In the genomic region with DNA sequence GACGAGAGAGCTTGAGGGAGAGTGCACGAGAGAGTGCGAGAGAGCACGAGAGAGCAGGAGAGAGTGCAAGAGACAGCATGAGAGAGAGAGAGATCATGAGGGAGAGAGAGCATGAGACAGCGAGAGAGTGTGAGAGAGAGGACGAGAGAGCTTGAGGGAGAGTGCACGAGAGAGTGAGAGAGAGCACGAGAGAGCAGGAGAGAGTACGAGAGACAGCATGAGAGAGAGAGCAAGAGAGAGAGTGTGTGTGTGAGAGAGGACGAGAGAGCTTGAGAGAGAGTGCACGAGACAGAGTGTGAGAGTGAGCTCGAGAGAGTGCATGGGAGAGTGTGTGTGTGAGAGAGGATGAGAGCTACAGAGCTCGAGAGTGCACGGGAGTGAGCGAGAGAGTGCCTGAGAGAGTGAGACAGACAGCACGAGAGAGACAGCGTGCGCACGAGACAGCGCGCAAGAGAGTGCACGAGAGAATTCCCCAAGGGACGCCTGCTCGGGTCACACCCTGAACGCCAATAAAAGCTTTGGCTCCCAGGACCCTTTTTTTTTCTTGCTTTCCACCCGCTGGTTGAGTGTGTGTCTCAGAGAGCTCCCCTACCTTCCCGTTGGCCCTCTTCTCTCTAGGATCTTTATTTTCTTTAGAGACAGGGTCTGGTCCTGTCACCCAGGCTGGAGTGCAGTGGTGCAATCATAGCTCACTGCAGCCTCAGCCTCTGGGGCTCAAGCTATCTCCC, we compare ENCODE assay signal across 8 cellular contexts. TPM values are rescaled to one million over a fixed set of nuclear protein-coding genes. Genes with fewer than 3 reads are reported as not detected.
DNase-seq lines count a peak whose midpoint lies in the region; ATAC-seq, FAIRE-seq and TF ChIP-seq lines count a peak whose summit lies in the region.

No MANE protein-coding gene starts in this region.

- DNase-seq in GM12878 (ENCODE audit: low read depth, low spot score) (no peak), natural killer cell (no peak), nucleus accumbens (lab: John Stamatoyannopoulos, UW) (no peak), NCI-H2227 treated with DMSO at 0.1 percent for 48 hours (lab: John Stamatoyannopoulos, UW) (no peak), NCI-H226 (no peak), SKM-1 (lab: John Stamatoyannopoulos, UW; ENCODE audit: unreplicated experiment) (no peak)

- H3K4me2 ChIP-seq in GM12878 (ENCODE audit: control insufficient read depth, insufficient read depth), result peak overlapping the region; percentile 93

- BruUV-seq in GM12878 (replicated peaks; lab: Mats Ljungman, UMichigan), result no TSS peak

- CTCF ChIA-PET in GM12878 (lab: Yijun Ruan, JAX), result interaction anchor here (0.7 to 1.8 kb wide), 14 partner anchors 10 to 151 kb away, joined by 3 to 10 read pairs (median 5); no protein-coding TSS in a partner anchor

- H3K79me2 ChIP-seq in GM12878 (ENCODE audit: control insufficient read depth, insufficient read depth, low read length), result peaks cover 77% of the 10 kb centered on the region

- H3K9ac ChIP-seq in GM12878 (ENCODE audit: control insufficient read depth, insufficient read depth, low read length), result peak overlapping the region; percentile 99

- no peaks in the 10 kb centered on the region; the same call in 2 of the 3 replicates for H3K9me3 ChIP-seq in GM12878 (replicated peaks; ENCODE audit: control insufficient read depth, insufficient read depth, low read length)

- TF ChIP-seq RAD21 in GM12878 (IDR thresholded peaks at IDR 0.05; ENCODE audit: insufficient read depth, low read depth, low read length), result no peak

- H4K20me1 ChIP-seq in GM12878 (ENCODE audit: control insufficient read depth, insufficient read depth), result no peaks in the 10 kb centered on the region

- 49% methylated on average over 27 of the region's 27 CpGs for WGBS in GM12878 (ENCODE audit: insufficient coverage, insufficient replicate concordance, low lambda C conversion rate, missing lambda C conversion rate)

- TF ChIP-seq EP300 in GM12878 (IDR thresholded peaks at IDR 0.05; ENCODE audit: borderline replicate concordance in 1 of 2, control insufficient read depth in 1 of 2, low read depth in 2 of 2, low read length in 2 of 2), result peak in 1 of 2 experiments; percentile 69; a peak in 2 of 4 replicates

- peak; percentile 65; the same call in 1 of the 2 replicates for TF ChIP-seq POLR2A in GM12878 (IDR thresholded peaks at IDR 0.05; ENCODE audit: low read depth, low read length)

- FAIRE-seq in GM12878 (lab: Jason Lieb, UNC), result peak; percentile 13

- POLR2A ChIA-PET in GM12878 (lab: Charles Lee), result interaction anchor here (0.6 to 5.8 kb wide), 22 partner anchors 9 to 150 kb away, joined by 3 to 46 read pairs (median 4); a partner anchor contains a TSS

- peaks cover 11 to 21% of the 10 kb centered on the region in 2 experiments; a peak in 3 of 4 replicates for H3K36me3 ChIP-seq in GM12878 (ENCODE audit: control insufficient read depth in 2 of 2, insufficient read depth in 2 of 2, low read length in 1 of 2)

- H3K27me3 Mint-ChIP-seq in IgD-negative memory B cell (peaks cover 13% of the 10 kb centered on the region), natural killer cell (ENCODE audit: low read depth in 2 of 2) (peaks cover 51 to 53% of the 10 kb centered on the region in 2 donors)

- peaks cover 24 to 38% (median 33%) of the 10 kb centered on the region in 3 donors for H3K4me1 Mint-ChIP-seq in IgD-negative memory B cell
- peaks cover 19 to 42% of the 10 kb centered on the region in 2 donors for H3K4me1 Mint-ChIP-seq in natural killer cell

- H3K27me3 ChIP-seq in GM12878 (replicated peaks in 1 of 2; ENCODE audit: control insufficient read depth in 2 of 2, insufficient read depth in 2 of 2, low read length in 1 of 2), result no peaks in the 10 kb centered on the region

- peak overlapping the region; percentile 93 for H3K27ac ChIP-seq in GM12878 (ENCODE audit: control insufficient read depth, insufficient read depth)

- H3K4me3 Mint-ChIP-seq in IgD-negative memory B cell (peak overlapping the region; percentile 86 to 96 (median 93)), natural killer cell (peak overlapping the region; percentile 28)

- ATAC-seq in GM12878, result peak; percentile 34
- peak in 2 of 3 donors; percentile 28 to 36 for ATAC-seq in natural killer cell

- H3K9me3 Mint-ChIP-seq in IgD-negative memory B cell, result no peaks in the 10 kb centered on the region
- H3K9me3 Mint-ChIP-seq in natural killer cell, result no peaks in the 10 kb centered on the region

- RAD21 ChIA-PET in GM12878 (lab: Charles Lee; ENCODE audit: unreplicated experiment), result interaction anchor here (0.8 to 3.1 kb wide), 20 partner anchors 8 to 276 kb away, joined by 3 to 26 read pairs (median 6); a partner anchor contains a TSS

- peaks cover 7% of the 10 kb centered on the region for H3K4me1 ChIP-seq in GM12878 (ENCODE audit: control insufficient read depth, insufficient read depth, low read length)

- SMC1A ChIA-PET in GM12878 (lab: Charles Lee; ENCODE audit: uncharacterized antibody, unreplicated experiment), result interaction anchor here (0.6 to 8.7 kb wide), 21 partner anchors 9 to 275 kb away, joined by 3 to 100 read pairs (median 5); a partner anchor contains a TSS

- H3K4me3 ChIP-seq in GM08714 (ENCODE audit: low read length), result peak overlapping the region; percentile 97; the same call in 1 of the 2 replicates
- H3K4me3 ChIP-seq in GM12878, result peak overlapping the region; percentile 100

- no peak overlapping the region for H2AFZ ChIP-seq in GM12878 (ENCODE audit: control insufficient read depth, low read depth, low read length)

- in situ Hi-C loops in GM12878 (cut with MboI), result no loop called here

- peak overlapping the region; percentile 93 to 98 (median 96) for H3K27ac Mint-ChIP-seq in IgD-negative memory B cell
- H3K27ac Mint-ChIP-seq in natural killer cell, result no peak overlapping the region

- TF ChIP-seq CTCF in GM12878 (IDR thresholded peaks at IDR 0.05 in 2 of 3, conservative IDR thresholded peaks at IDR 0.05 in 1 of 3; ENCODE audit: control insufficient read depth in 2 of 3, extremely low read depth in 1 of 3, insufficient read depth in 1 of 3, low read depth in 3 of 3, low read length in 3 of 3), result no peak
- TF ChIP-seq CTCF in natural killer cell (IDR thresholded peaks at IDR 0.05), result no peak

- H3K36me3 Mint-ChIP-seq in IgD-negative memory B cell (peaks cover 2% of the 10 kb centered on the region), natural killer cell (no peaks in the 10 kb centered on the region)

- intact Hi-C loops in GM12878 (cut with micrococcal nuclease; ENCODE audit: unreplicated experiment) (no loop called here), natural killer cell (cut with micrococcal nuclease) (no loop called here)

TF ChIP-seq in GM12878, 131 proteins besides CTCF, POLR2A, EP300 and RAD21 (continues in another document):
- TF ChIP-seq SP1 (IDR thresholded peaks at IDR 0.05; ENCODE audit: low read depth, low read length) (peak; percentile 40), ATF7 (IDR thresholded peaks at IDR 0.05; ENCODE audit: low read depth) (peak; percentile 50), CBX3 (IDR thresholded peaks at IDR 0.05; ENCODE audit: borderline replicate concordance, low read depth) (no peak), CHD2 (IDR thresholded peaks at IDR 0.05; ENCODE audit: borderline replicate concordance, low read depth, low read length) (peak; percentile 54; the same call in 1 of the 2 replicates), SUPT20H (IDR thresholded peaks at IDR 0.05; ENCODE audit: borderline replicate concordance, control insufficient read depth, low read depth, low read length) (no peak)

RNA-seq across cellular contexts. Expression of a gene that starts 3.7 kb away (rescaled TPM):
- polyA plus RNA-seq in IgD-negative memory B cell, result 28.4 TPM
- total RNA-seq in GM12878 (2013; cell fraction: nucleolus; rRNA removed), result 147 and 150 TPM in 2 replicates
- 421 and 441 TPM in 2 replicates for total RNA-seq in GM12878 (2014; rRNA removed)
- 151 and 155 TPM in 2 replicates for total RNA-seq in GM12878 (2014; rRNA removed; fragmentation: Illumina TruSeq; extraction: Trizol)
- 269 and 285 TPM in 2 replicates for total RNA-seq in GM12878 (2021)
- polyA plus RNA-seq in GM12878 (2011; ENCODE audit: low read depth), result 88.8 TPM
- polyA plus RNA-seq in GM12878 (2011; rRNA removed), result 117 and 262 TPM in 2 replicates
- polyA plus RNA-seq in GM12878 (2011; cell fraction: cytosol; rRNA removed), result 434 and 636 TPM in 2 replicates
- polyA plus RNA-seq in GM12878 (2011; cell fraction: nucleus; rRNA removed), result 321 and 457 TPM in 2 replicates
- polyA plus RNA-seq in GM12878 (2012), result 227 and 312 TPM in 2 replicates
- polyA plus RNA-seq in GM12878 (2014; fragmentation: Illumina TruSeq; extraction: Trizol), result 9.4 and 52.9 TPM in 2 replicates
- 10 to 100 TPM; 16.4 to 35.8 TPM for polyA plus RNA-seq in GM12878 (2014; fragmentation: Nextera tagmentation; extraction: Ambion mirVana)
- polyA plus RNA-seq in GM12878 (2014; rRNA removed), result 405 and 437 TPM in 2 replicates
- polyA plus RNA-seq in GM12878 (2016; fragmentation: Nextera tagmentation; extraction: Ambion mirVana), result 100 to 1,000 TPM; 348 to 371 TPM
- polyA minus RNA-seq in GM12878 (2011; rRNA and poly(A)+ RNA removed), result 149 and 245 TPM in 2 replicates
- polyA minus RNA-seq in GM12878 (2011; cell fraction: cytosol; rRNA and poly(A)+ RNA removed), result 94.1 and 120 TPM in 2 replicates
- 56.8 and 85.8 TPM in 2 replicates for polyA minus RNA-seq in GM12878 (2011; cell fraction: nucleus; rRNA and poly(A)+ RNA removed)
- 1 to 10 TPM in 2 of 3 donors, under 1 TPM in 1; 0.52 to 1.2 (median 1.2) TPM for total RNA-seq in natural killer cell

RNA-seq across cellular contexts. Expression of a gene that starts 56.4 kb away (rescaled TPM):
- polyA plus RNA-seq in IgD-negative memory B cell (14.7 TPM), GM12878 (2011; rRNA removed) (24.6 and 33.3 TPM in 2 replicates), GM12878 (2014; fragmentation: Illumina TruSeq; extraction: Trizol) (13.4 and 14.7 TPM in 2 replicates), GM12878 (2014; fragmentation: Nextera tagmentation; extraction: Ambion mirVana) (10 to 100 TPM in 1 of 2 experiments, 1 to 10 TPM in 1; 6.2 to 12.8 TPM), GM12878 (2014; rRNA removed) (46.8 and 48.0 TPM in 2 replicates), GM12878 (2016; fragmentation: Nextera tagmentation; extraction: Ambion mirVana) (10 to 100 TPM; 20.7 to 21.5 TPM)
- total RNA-seq in GM12878 (2013; cell fraction: nucleolus; rRNA removed), result 48.6 and 53.3 TPM in 2 replicates
- total RNA-seq in GM12878 (2014; rRNA removed) (72.8 and 75.3 TPM in 2 replicates), GM12878 (2014; rRNA removed; fragmentation: Illumina TruSeq; extraction: Trizol) (20.9 and 22.7 TPM in 2 replicates), GM12878 (2021) (60.1 TPM in 2 replicates), natural killer cell (1 to 10 TPM; 3.3 to 6.0 (median 5.6) TPM)
- 20.3 TPM for polyA plus RNA-seq in GM12878 (2011; ENCODE audit: low read depth)
- polyA plus RNA-seq in GM12878 (2011; cell fraction: cytosol; rRNA removed), result 31.1 and 35.9 TPM in 2 replicates
- 21.7 and 29.6 TPM in 2 replicates for polyA plus RNA-seq in GM12878 (2011; cell fraction: nucleus; rRNA removed)
- 41.9 and 76.9 TPM in 2 replicates for polyA plus RNA-seq in GM12878 (2012)
- 11.6 and 25.0 TPM in 2 replicates for polyA minus RNA-seq in GM12878 (2011; rRNA and poly(A)+ RNA removed)
- polyA minus RNA-seq in GM12878 (2011; cell fraction: cytosol; rRNA and poly(A)+ RNA removed), result 19.6 and 29.1 TPM in 2 replicates
- polyA minus RNA-seq in GM12878 (2011; cell fraction: nucleus; rRNA and poly(A)+ RNA removed), result 14.4 and 18.5 TPM in 2 replicates

Comparison
In these comparisons a context has a peak if more than half of its experiments do, and no peak if none do; other contexts are left out.
1. H3K27ac Mint-ChIP-seq: peak in IgD-negative memory B cell (3 of 3); none in natural killer cell (0 of 2).
2. RNA of a gene that starts 3.7 kb away (total RNA-seq): 147 to 441 TPM in GM12878; 0.52 to 1.2 TPM in natural killer cell; every median in the first group is over 10 times any median in the second.